14 cellular contexts compared by ENCODE assay signal in the genomic region with DNA sequence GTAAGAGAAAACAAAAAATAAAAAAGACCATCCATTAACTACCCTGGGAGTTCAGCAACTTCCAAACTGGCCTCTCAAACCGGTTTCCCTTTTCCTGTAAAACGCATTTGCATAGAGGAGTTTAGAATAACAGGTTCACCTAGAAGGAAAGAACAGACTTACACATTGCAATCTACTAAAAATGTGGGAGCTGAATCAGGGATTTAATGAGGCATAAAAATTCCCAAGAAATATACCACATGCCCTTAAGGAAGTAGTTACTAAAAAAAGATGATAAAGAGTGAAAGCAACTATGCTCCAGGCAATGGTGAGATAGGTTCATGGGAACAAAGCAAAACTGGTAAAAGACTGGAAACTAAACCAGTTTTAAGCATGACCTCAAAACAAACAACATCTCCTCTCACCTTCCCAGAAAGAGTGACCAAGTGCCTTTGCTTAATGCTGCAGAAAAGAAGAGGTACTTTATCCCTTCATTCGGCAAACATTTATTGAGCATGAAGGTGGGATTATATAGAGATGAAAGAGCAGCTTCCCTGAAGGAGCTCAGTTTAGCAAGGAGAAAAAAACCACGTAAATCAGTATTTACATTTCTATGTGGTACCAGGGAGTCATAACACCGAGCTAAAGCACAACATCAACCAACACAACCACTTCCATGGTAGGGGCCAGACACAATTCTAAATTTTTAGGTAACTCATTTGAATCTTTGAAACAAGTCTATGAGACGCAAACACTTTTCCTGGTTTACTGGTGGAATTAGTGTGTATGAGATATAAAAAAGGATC.
DNase-seq lines count a peak whose midpoint lies in the region; ATAC-seq, FAIRE-seq and TF ChIP-seq lines count a peak whose summit lies in the region.
"Had no signal": no experiment of that assay in that cellular context is flagged by ENCODE, and none has a peak within 500 bp of the region (broad histone marks: within the 10 kb centered on the region; RNA-seq: fewer than 3 reads in every experiment).

No MANE protein-coding gene starts in this region.

- no peaks in the 10 kb centered on the region for H3K27me3 Mint-ChIP-seq in CD4-positive, CD25-positive, alpha-beta regulatory T cell
- H3K27me3 Mint-ChIP-seq in activated T-cell treated with anti-CD3 and anti-CD28 coated beads, Interleukin-2, amount 50 U/mL, for 72 hours (ENCODE audit: low read depth), result no peaks in the 10 kb centered on the region

- peak overlapping the region in 1 of 2 donors; percentile 16 for H3K9ac ChIP-seq in mucosa of rectum (ENCODE audit: low read depth in 1 of 2, low read length in 2 of 2)

- H3K27me3 ChIP-seq in CD4-positive, CD25-positive, alpha-beta regulatory T cell (ENCODE audit: control insufficient read depth, insufficient read depth, low read length), result no peaks in the 10 kb centered on the region
- H3K27me3 ChIP-seq in bronchial epithelial cell (ENCODE audit: control insufficient read depth, insufficient read depth, low read length) (no peaks in the 10 kb centered on the region), mucosa of rectum (ENCODE audit: control insufficient read depth in 2 of 2, insufficient read depth in 2 of 2, low read length in 2 of 2) (no peaks in the 10 kb centered on the region)

- H3K9me3 Mint-ChIP-seq in CD4-positive, CD25-positive, alpha-beta regulatory T cell, result peaks cover 0 to 2% (median 0%) of the 10 kb centered on the region in 7 donors
- H3K9me3 Mint-ChIP-seq in activated T-cell treated with anti-CD3 and anti-CD28 coated beads, Interleukin-2, amount 50 U/mL, for 72 hours, result no peaks in the 10 kb centered on the region

- peaks cover 58 to 89% (median 74%) of the 10 kb centered on the region in 4 donors for H3K4me1 Mint-ChIP-seq in CD4-positive, CD25-positive, alpha-beta regulatory T cell
- H3K4me1 Mint-ChIP-seq in activated T-cell treated with anti-CD3 and anti-CD28 coated beads, Interleukin-2, amount 50 U/mL, for 72 hours (ENCODE audit: low read depth), result peaks cover 51% of the 10 kb centered on the region

- H3K36me3 ChIP-seq in CD4-positive, CD25-positive, alpha-beta regulatory T cell (ENCODE audit: control insufficient read depth, insufficient read depth, low read length), result no peaks in the 10 kb centered on the region
- H3K36me3 ChIP-seq in bronchial epithelial cell (ENCODE audit: control insufficient read depth, insufficient read depth, low read length) (no peaks in the 10 kb centered on the region), mucosa of rectum (ENCODE audit: control insufficient read depth in 2 of 2, insufficient read depth in 2 of 2, low read length in 2 of 2) (no peaks in the 10 kb centered on the region)

- no peak for TF ChIP-seq CTCF in bronchial epithelial cell (IDR thresholded peaks at IDR 0.05; ENCODE audit: insufficient read depth, low read length, severe bottlenecking)

- no peak for FAIRE-seq in bronchial epithelial cell (lab: Jason Lieb, UNC)
- FAIRE-seq: HepG2 had no signal

- DNase-seq in CD4-positive, CD25-positive, alpha-beta regulatory T cell, result no peak
- DNase-seq in HT-29 (ENCODE audit: low spot score) (peak; percentile 68), bronchial epithelial cell (ENCODE audit: low read depth) (peak; percentile 76), UCSD-AML1 (lab: John Stamatoyannopoulos, UW; ENCODE audit: unreplicated experiment) (no peak), NCI-H146 (lab: John Stamatoyannopoulos, UW) (no peak), H4 (ENCODE audit: low spot score) (no peak)
- no peak for DNase-seq in activated T-cell treated with anti-CD3 and anti-CD28 coated beads, Interleukin-2, amount 50 U/mL, for 72 hours
- DNase-seq: activated CD4-positive, alpha-beta T cell treated with anti-CD3 and anti-CD28 coated beads, Interleukin-2, amount 50 U/mL, for 1 hour; cerebellar nuclear complex; left ventricle myocardium superior; stimulated activated CD4-positive, alpha-beta T cell treated with anti-CD3 and anti-CD28 coated beads, Interleukin-2, amount 100 ng/mL, for 48 hours had no signal

- H3K4me1 ChIP-seq in CD4-positive, CD25-positive, alpha-beta regulatory T cell (ENCODE audit: control insufficient read depth, insufficient read depth, low read length, poor library complexity, severe bottlenecking), result peaks cover 42% of the 10 kb centered on the region
- peaks cover 21 to 29% of the 10 kb centered on the region in 2 donors for H3K4me1 ChIP-seq in mucosa of rectum (ENCODE audit: control insufficient read depth in 2 of 2, insufficient read depth in 2 of 2, low read length in 2 of 2)

- H3K27ac Mint-ChIP-seq in CD4-positive, CD25-positive, alpha-beta regulatory T cell, result peak overlapping the region; percentile 16 to 85 (median 43)
- no peak overlapping the region for H3K27ac Mint-ChIP-seq in activated T-cell treated with anti-CD3 and anti-CD28 coated beads, Interleukin-2, amount 50 U/mL, for 72 hours

- H3K36me3 Mint-ChIP-seq in CD4-positive, CD25-positive, alpha-beta regulatory T cell, result peaks cover 22% of the 10 kb centered on the region
- H3K36me3 Mint-ChIP-seq in activated T-cell treated with anti-CD3 and anti-CD28 coated beads, Interleukin-2, amount 50 U/mL, for 72 hours (ENCODE audit: insufficient read depth in 2 of 2), result peaks cover 0 to 2% of the 10 kb centered on the region in 2 donors

- H3K9me3 ChIP-seq in CD4-positive, CD25-positive, alpha-beta regulatory T cell (ENCODE audit: control insufficient read depth in 2 of 2, low read length in 2 of 2), result no peaks in the 10 kb centered on the region
- H3K9me3 ChIP-seq in mucosa of rectum (ENCODE audit: control insufficient read depth in 2 of 2, low read length in 2 of 2), result no peaks in the 10 kb centered on the region

- peak overlapping the region; percentile 49 for H3K4me3 ChIP-seq in CD4-positive, CD25-positive, alpha-beta regulatory T cell (ENCODE audit: low read depth, low read length)
- H3K4me3 ChIP-seq in bronchial epithelial cell (ENCODE audit: low read depth, low read length) (no peak overlapping the region), mucosa of rectum (ENCODE audit: low read length in 2 of 2) (no peak overlapping the region)

- H3K4me3 Mint-ChIP-seq in CD4-positive, CD25-positive, alpha-beta regulatory T cell, result peak overlapping the region in 2 of 4 donors; percentile 24 to 74
- no peak overlapping the region for H3K4me3 Mint-ChIP-seq in activated T-cell treated with anti-CD3 and anti-CD28 coated beads, Interleukin-2, amount 50 U/mL, for 72 hours

- ATAC-seq in CD4-positive, CD25-positive, alpha-beta regulatory T cell (ENCODE audit: low read depth in 2 of 2), result no peak
- ATAC-seq in activated T-cell treated with anti-CD3 and anti-CD28 coated beads, Interleukin-2, amount 50 U/mL, for 72 hours (replicated peaks in 1 of 2), result no peak
- ATAC-seq: HCT116, HepG2 had no signal

- no peak overlapping the region for H3K27ac ChIP-seq in CD4-positive, CD25-positive, alpha-beta regulatory T cell (ENCODE audit: insufficient read depth, low read length, poor library complexity, severe bottlenecking)
- H3K27ac ChIP-seq in mucosa of rectum (ENCODE audit: low read depth in 2 of 2, low read length in 2 of 2), result peak overlapping the region; percentile 40 to 61

Comparison
In these comparisons a context has a peak if more than half of its experiments do, and no peak if none do; other contexts are left out.
1. DNase-seq: peak in HT-29 (single experiment) and bronchial epithelial cell (single experiment); none in CD4-positive, CD25-positive, alpha-beta regulatory T cell (0 of 3), UCSD-AML1 (single experiment), NCI-H146 (single experiment), H4 (single experiment) and activated T-cell treated with anti-CD3 and anti-CD28 coated beads, Interleukin-2, amount 50 U/mL, for 72 hours (0 of 2).